In genomic region chr2:234329202-234329930, GRCh38 we compare ENCODE assay signal across 1 cellular context.
TF ChIP-seq lines count a peak whose summit lies in the region.

No MANE protein-coding gene starts in this region.

TF ChIP-seq in SK-N-SH treated with all-trans-retinoic acid at 6 μM for 48 hours, 23 proteins besides CTCF, POLR2A, EP300 and RAD21 (continued from another document):
- TF ChIP-seq, protein P1, sequence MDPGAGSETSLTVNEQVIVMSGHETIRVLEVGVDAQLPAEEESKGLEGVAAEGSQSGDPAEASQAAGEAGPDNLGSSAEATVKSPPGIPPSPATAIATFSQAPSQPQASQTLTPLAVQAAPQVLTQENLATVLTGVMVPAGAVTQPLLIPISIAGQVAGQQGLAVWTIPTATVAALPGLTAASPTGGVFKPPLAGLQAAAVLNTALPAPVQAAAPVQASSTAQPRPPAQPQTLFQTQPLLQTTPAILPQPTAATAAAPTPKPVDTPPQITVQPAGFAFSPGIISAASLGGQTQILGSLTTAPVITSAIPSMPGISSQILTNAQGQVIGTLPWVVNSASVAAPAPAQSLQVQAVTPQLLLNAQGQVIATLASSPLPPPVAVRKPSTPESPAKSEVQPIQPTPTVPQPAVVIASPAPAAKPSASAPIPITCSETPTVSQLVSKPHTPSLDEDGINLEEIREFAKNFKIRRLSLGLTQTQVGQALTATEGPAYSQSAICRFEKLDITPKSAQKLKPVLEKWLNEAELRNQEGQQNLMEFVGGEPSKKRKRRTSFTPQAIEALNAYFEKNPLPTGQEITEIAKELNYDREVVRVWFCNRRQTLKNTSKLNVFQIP (CRISPR knock-in tag; IDR thresholded peaks at IDR 0.05; ENCODE audit: borderline replicate concordance, low read depth): no peak
- TF ChIP-seq, protein P2, sequence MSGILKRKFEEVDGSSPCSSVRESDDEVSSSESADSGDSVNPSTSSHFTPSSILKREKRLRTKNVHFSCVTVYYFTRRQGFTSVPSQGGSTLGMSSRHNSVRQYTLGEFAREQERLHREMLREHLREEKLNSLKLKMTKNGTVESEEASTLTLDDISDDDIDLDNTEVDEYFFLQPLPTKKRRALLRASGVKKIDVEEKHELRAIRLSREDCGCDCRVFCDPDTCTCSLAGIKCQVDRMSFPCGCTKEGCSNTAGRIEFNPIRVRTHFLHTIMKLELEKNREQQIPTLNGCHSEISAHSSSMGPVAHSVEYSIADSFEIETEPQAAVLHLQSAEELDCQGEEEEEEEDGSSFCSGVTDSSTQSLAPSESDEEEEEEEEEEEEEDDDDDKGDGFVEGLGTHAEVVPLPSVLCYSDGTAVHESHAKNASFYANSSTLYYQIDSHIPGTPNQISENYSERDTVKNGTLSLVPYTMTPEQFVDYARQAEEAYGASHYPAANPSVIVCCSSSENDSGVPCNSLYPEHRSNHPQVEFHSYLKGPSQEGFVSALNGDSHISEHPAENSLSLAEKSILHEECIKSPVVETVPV (CRISPR knock-in tag; IDR thresholded peaks at IDR 0.05): no peak
- TF ChIP-seq CSDC2 (CRISPR knock-in tag; IDR thresholded peaks at IDR 0.05): no peak
- TF ChIP-seq, protein P3, sequence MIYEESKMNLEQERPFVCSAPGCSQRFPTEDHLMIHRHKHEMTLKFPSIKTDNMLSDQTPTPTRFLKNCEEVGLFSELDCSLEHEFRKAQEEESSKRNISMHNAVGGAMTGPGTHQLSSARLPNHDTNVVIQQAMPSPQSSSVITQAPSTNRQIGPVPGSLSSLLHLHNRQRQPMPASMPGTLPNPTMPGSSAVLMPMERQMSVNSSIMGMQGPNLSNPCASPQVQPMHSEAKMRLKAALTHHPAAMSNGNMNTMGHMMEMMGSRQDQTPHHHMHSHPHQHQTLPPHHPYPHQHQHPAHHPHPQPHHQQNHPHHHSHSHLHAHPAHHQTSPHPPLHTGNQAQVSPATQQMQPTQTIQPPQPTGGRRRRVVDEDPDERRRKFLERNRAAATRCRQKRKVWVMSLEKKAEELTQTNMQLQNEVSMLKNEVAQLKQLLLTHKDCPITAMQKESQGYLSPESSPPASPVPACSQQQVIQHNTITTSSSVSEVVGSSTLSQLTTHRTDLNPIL (CRISPR knock-in tag; IDR thresholded peaks at IDR 0.05; ENCODE audit: low read depth): no peak
- no peak for TF ChIP-seq TOX (CRISPR knock-in tag; IDR thresholded peaks at IDR 0.05; ENCODE audit: borderline replicate concordance)
- TF ChIP-seq BACH2 (CRISPR knock-in tag; IDR thresholded peaks at IDR 0.05; ENCODE audit: borderline replicate concordance): no peak
- TF ChIP-seq OSR1 (CRISPR knock-in tag; IDR thresholded peaks at IDR 0.05): no peak
- no peak for TF ChIP-seq SNAI2 (CRISPR knock-in tag; IDR thresholded peaks at IDR 0.05)
- TF ChIP-seq, protein P4, sequence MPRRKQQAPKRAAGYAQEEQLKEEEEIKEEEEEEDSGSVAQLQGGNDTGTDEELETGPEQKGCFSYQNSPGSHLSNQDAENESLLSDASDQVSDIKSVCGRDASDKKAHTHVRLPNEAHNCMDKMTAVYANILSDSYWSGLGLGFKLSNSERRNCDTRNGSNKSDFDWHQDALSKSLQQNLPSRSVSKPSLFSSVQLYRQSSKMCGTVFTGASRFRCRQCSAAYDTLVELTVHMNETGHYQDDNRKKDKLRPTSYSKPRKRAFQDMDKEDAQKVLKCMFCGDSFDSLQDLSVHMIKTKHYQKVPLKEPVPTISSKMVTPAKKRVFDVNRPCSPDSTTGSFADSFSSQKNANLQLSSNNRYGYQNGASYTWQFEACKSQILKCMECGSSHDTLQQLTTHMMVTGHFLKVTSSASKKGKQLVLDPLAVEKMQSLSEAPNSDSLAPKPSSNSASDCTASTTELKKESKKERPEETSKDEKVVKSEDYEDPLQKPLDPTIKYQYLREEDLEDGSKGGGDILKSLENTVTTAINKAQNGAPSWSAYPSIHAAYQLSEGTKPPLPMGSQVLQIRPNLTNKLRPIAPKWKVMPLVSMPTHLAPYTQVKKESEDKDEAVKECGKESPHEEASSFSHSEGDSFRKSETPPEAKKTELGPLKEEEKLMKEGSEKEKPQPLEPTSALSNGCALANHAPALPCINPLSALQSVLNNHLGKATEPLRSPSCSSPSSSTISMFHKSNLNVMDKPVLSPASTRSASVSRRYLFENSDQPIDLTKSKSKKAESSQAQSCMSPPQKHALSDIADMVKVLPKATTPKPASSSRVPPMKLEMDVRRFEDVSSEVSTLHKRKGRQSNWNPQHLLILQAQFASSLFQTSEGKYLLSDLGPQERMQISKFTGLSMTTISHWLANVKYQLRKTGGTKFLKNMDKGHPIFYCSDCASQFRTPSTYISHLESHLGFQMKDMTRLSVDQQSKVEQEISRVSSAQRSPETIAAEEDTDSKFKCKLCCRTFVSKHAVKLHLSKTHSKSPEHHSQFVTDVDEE (CRISPR knock-in tag; IDR thresholded peaks at IDR 0.05): no peak
- TF ChIP-seq ISL1 (CRISPR knock-in tag; IDR thresholded peaks at IDR 0.05): no peak
- no peak for TF ChIP-seq ARNTL (CRISPR knock-in tag; IDR thresholded peaks at IDR 0.05; ENCODE audit: borderline replicate concordance, low read depth)
TF ChIP-seq in SK-N-SH treated with all-trans-retinoic acid at 6 μM for 48 hours: peak in this region for 0.
